Comparison of ENCODE assay signal across 24 cellular contexts in the genomic region with DNA sequence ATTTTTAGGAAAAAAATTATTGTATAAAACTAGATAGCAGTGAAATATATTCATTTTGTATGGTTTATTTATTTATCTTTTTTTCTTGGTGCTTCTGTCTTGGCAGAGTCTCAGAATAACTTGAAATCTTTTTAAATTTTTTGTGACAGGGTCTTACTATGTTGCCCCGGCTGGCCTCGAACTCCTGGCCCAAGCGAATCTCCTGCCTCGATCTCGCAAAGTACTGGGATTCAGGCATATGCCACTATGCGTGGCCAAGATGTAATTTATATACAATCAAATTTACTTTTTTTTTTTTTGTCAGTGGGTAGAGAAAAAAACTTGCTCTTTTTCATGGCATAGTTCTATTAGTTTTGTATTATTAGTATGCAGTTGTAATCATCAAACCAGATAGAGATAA. TPM values are rescaled to one million over a fixed set of nuclear protein-coding genes. Genes with fewer than 3 reads are reported as not detected.
A peak's percentile ranks its signal among the peaks of the same experiment; 100 is the strongest.
DNase-seq lines count a peak whose midpoint lies in the region; ATAC-seq, FAIRE-seq and TF ChIP-seq lines count a peak whose summit lies in the region.
"Had no signal": no experiment of that assay in that cellular context is flagged by ENCODE, and none has a peak within 500 bp of the region (broad histone marks: within the 10 kb centered on the region; RNA-seq: fewer than 3 reads in every experiment).

No MANE protein-coding gene starts in this region.

- no peak for TF ChIP-seq EP300 in HepG2 (IDR thresholded peaks at IDR 0.05; ENCODE audit: low read depth in 2 of 2, low read length in 2 of 2)
- no peak for TF ChIP-seq EP300 in HepG2 (CRISPR knock-in tag; IDR thresholded peaks at IDR 0.05; ENCODE audit: borderline replicate concordance)

- BruUV-seq in HepG2 (replicated peaks; lab: Mats Ljungman, UMichigan): no TSS peak

- H3K4me2 ChIP-seq in HepG2 (ENCODE audit: low read depth, low read length): no peak overlapping the region
- H3K4me2 ChIP-seq: BLaER1, GM23338 had no signal

- TF ChIP-seq POLR2A in HepG2 (IDR thresholded peaks at IDR 0.05; ENCODE audit: insufficient read depth in 1 of 2, low read depth in 2 of 2, low read length in 2 of 2) (no peak), right lobe of liver (IDR thresholded peaks at IDR 0.05) (no peak)

- no peak for ATAC-seq in HepG2
- no peak for ATAC-seq in right lobe of liver
- ATAC-seq in WTC11: no peak
- ATAC-seq in HG03571 (IDR thresholded peaks at IDR 0.05; ENCODE audit: unreplicated experiment): no peak
- ATAC-seq in GM19351 (IDR thresholded peaks at IDR 0.05; ENCODE audit: unreplicated experiment): no peak
- no peak for ATAC-seq in HG02623 (IDR thresholded peaks at IDR 0.05; ENCODE audit: unreplicated experiment)
- ATAC-seq: CD8-positive, alpha-beta T cell; GM23338; HCT116 had no signal

- H3K27ac Mint-ChIP-seq in WTC11 (no peak overlapping the region), mesothelial cell of epicardium (peak overlapping the region; percentile 59)
- H3K27ac Mint-ChIP-seq: B cell; CD4-positive, CD25-positive, alpha-beta regulatory T cell; CD8-positive, alpha-beta T cell; GM23338; H9; HFFc6 had no signal

- in situ Hi-C loops in HepG2 (cut with HindIII; ENCODE audit: extremely low pct_ligation_motif_present, low pct_unique_long_range_greater_than_20kb): no loop called here

- no peak overlapping the region for H3K4me3 Mint-ChIP-seq in WTC11
- H3K4me3 Mint-ChIP-seq in mesothelial cell of epicardium: no peak overlapping the region
- H3K4me3 Mint-ChIP-seq: B cell; CD4-positive, CD25-positive, alpha-beta regulatory T cell; CD8-positive, alpha-beta T cell; GM23338; H9; HFFc6 had no signal

- H3K4me1 Mint-ChIP-seq in WTC11 (peaks cover 6% of the 10 kb centered on the region), mesothelial cell of epicardium (peaks cover 25% of the 10 kb centered on the region)

- no peaks in the 10 kb centered on the region for H3K27me3 ChIP-seq in HepG2 (ENCODE audit: control insufficient read depth in 1 of 2, insufficient read depth in 2 of 2, low read length in 2 of 2)
- H3K27me3 ChIP-seq in right lobe of liver: no peaks in the 10 kb centered on the region
- H3K27me3 ChIP-seq: BLaER1 had no signal

- 98% methylated on average over 6 of the region's 6 CpGs for WGBS in HepG2 (ENCODE audit: low lambda C conversion rate)
- 87% methylated on average over 5 of the region's 6 CpGs for WGBS in right lobe of liver (ENCODE audit: insufficient coverage, low coverage, low lambda C conversion rate, missing lambda C conversion rate)

- TF ChIP-seq RAD21 in HepG2 (CRISPR knock-in tag; IDR thresholded peaks at IDR 0.05): no peak

- H3K9ac ChIP-seq in HepG2 (ENCODE audit: insufficient read depth, low read depth, low read length): no peak overlapping the region
- H3K9ac ChIP-seq: BLaER1 had no signal

- H3K9me3 ChIP-seq in HepG2 (ENCODE audit: low read length) (no peaks in the 10 kb centered on the region), right lobe of liver (no peaks in the 10 kb centered on the region)
- H3K9me3 ChIP-seq: Caco-2 had no signal

- no peaks in the 10 kb centered on the region for H4K20me1 ChIP-seq in HepG2 (ENCODE audit: insufficient read depth, low read length)

- H3K79me2 ChIP-seq in HepG2 (ENCODE audit: insufficient read depth, low read length): peaks cover 73% of the 10 kb centered on the region

- H2AFZ ChIP-seq in HepG2 (ENCODE audit: low read length): no peak overlapping the region
- H2AFZ ChIP-seq: GM23338 had no signal

- H3K27me3 Mint-ChIP-seq in WTC11 (ENCODE audit: low read depth) (no peaks in the 10 kb centered on the region), mesothelial cell of epicardium (ENCODE audit: low read depth) (no peaks in the 10 kb centered on the region)
- H3K27me3 Mint-ChIP-seq: B cell; CD4-positive, CD25-positive, alpha-beta regulatory T cell had no signal

- CTCF ChIA-PET in HepG2 (lab: Yijun Ruan, JAX; ENCODE audit: low intra/inter-chr PET ratio, low total read pairs): no interaction called here
- CTCF ChIA-PET in WTC11 (lab: Charles Lee): interaction anchor here (1.1 kb wide), 1 partner anchor 46 kb away, joined by 4 read pairs; no protein-coding TSS in a partner anchor

- no peak for DNase-seq in HepG2 (ENCODE audit: low spot score)
- DNase-seq in right lobe of liver: no peak
- no peak for DNase-seq in WTC11 (ENCODE audit: low spot score)
- no peak for DNase-seq in mesothelial cell of epicardium (ENCODE audit: low spot score in 2 of 2, unreplicated experiment in 2 of 2)
- DNase-seq in SIG-M5 (lab: John Stamatoyannopoulos, UW): no peak
- DNase-seq: CD4-positive, CD25-positive, alpha-beta regulatory T cell; CD8-positive, alpha-beta T cell; DMS153; DND-41; H9; HFFc6 had no signal

- H3K4me1 ChIP-seq in HepG2 (ENCODE audit: insufficient read depth, low read length): peaks cover 10% of the 10 kb centered on the region
- H3K4me1 ChIP-seq in right lobe of liver: no peaks in the 10 kb centered on the region
- H3K4me1 ChIP-seq: BLaER1, Caco-2 had no signal

- POLR2A ChIA-PET in HepG2 (lab: Yijun Ruan, JAX) (interaction anchor here (1.5 kb wide), 1 partner anchor 14 kb away, joined by 3 read pairs; a partner anchor contains a TSS), WTC11 (lab: Charles Lee) (no interaction called here)

- H3K36me3 ChIP-seq in HepG2 (replicated peaks in 1 of 2; ENCODE audit: control insufficient read depth in 1 of 2, insufficient read depth in 2 of 2, low read length in 2 of 2) (peaks cover 1 to 11% of the 10 kb centered on the region in 2 experiments; a peak in 2 of 5 replicates), right lobe of liver (no peaks in the 10 kb centered on the region)

- H3K27ac ChIP-seq in HepG2 (ENCODE audit: extremely low read length, insufficient read depth, low read length): no peak overlapping the region
- H3K27ac ChIP-seq in right lobe of liver: no peak overlapping the region
- H3K27ac ChIP-seq: 22Rv1, BLaER1, C4-2B had no signal

- no peak overlapping the region for H3K4me3 ChIP-seq in HepG2 (replicated peaks in 1 of 3; ENCODE audit: insufficient read depth in 1 of 3, low read depth in 2 of 3, low read length in 3 of 3)
- no peak overlapping the region for H3K4me3 ChIP-seq in right lobe of liver
- H3K4me3 ChIP-seq: BLaER1, GM23338 had no signal

- TF ChIP-seq CTCF in HepG2 (CRISPR knock-in tag; IDR thresholded peaks at IDR 0.05) (no peak), right lobe of liver (IDR thresholded peaks at IDR 0.05) (no peak), WTC11 (IDR thresholded peaks at IDR 0.05) (no peak), mesothelial cell of epicardium (IDR thresholded peaks at IDR 0.05; ENCODE audit: unreplicated experiment) (no peak)

- H3K36me3 Mint-ChIP-seq in WTC11 (peaks cover 3% of the 10 kb centered on the region; the same call in 1 of the 2 replicates), mesothelial cell of epicardium (peaks cover 6% of the 10 kb centered on the region)

- peaks cover 4% of the 10 kb centered on the region for H3K9me3 Mint-ChIP-seq in WTC11
- H3K9me3 Mint-ChIP-seq in mesothelial cell of epicardium: peaks cover 4% of the 10 kb centered on the region
- H3K9me3 Mint-ChIP-seq: CD8-positive, alpha-beta T cell; GM23338; H9; HFFc6 had no signal

- intact Hi-C loops in HepG2 (cut with micrococcal nuclease; ENCODE audit: unreplicated experiment): no loop called here
- intact Hi-C loops in right lobe of liver (cut with DNase I): no loop called here

- no peak for FAIRE-seq in HepG2 (lab: Jason Lieb, UNC)
- FAIRE-seq: A204.1, G401.6, GM12892 had no signal

TF ChIP-seq in HepG2, 621 proteins besides CTCF, POLR2A, EP300 and RAD21:
- peak; percentile 77 for TF ChIP-seq ZNF121 (CRISPR knock-in tag; IDR thresholded peaks at IDR 0.05)
- no peak for TF ChIP-seq KDM5A (IDR thresholded peaks at IDR 0.05; ENCODE audit: borderline replicate concordance, low read length)

TF ChIP-seq in WTC11, 78 proteins besides CTCF, POLR2A, EP300 and RAD21 (continues in another document):
- TF ChIP-seq ZNF317 (CRISPR knock-in tag; IDR thresholded peaks at IDR 0.05; ENCODE audit: borderline replicate concordance, low read depth) (no peak), NFE2L1 (CRISPR knock-in tag; IDR thresholded peaks at IDR 0.05) (no peak)

RNA-seq across cellular contexts. Expression of a gene that starts 13.7 kb away (rescaled TPM):
- total RNA-seq in HepG2 (2016; rRNA removed; fragmentation: Illumina TruSeq; extraction: Trizol) (6.3 and 7.3 TPM in 2 replicates), right lobe of liver (1 to 10 TPM; 4.5 to 7.3 (median 5.6) TPM), WTC11 (2021) (22.1 to 23.8 TPM (median 23.5 TPM) in 3 replicates), mesothelial cell of epicardium (39.7 to 47.2 TPM (median 46.1 TPM) in 3 replicates)
- 25.1 and 25.7 TPM in 2 replicates for total RNA-seq in HepG2 (2016; cell fraction: cytosol; rRNA removed; fragmentation: Illumina TruSeq; extraction: Trizol; ENCODE audit: low read depth)
- total RNA-seq in HepG2 (2016; cell fraction: insoluble cytoplasmic fraction; rRNA removed; fragmentation: Illumina TruSeq; extraction: Trizol): 6.0 and 6.8 TPM in 2 replicates
- 9.8 and 12.2 TPM in 2 replicates for total RNA-seq in HepG2 (2016; cell fraction: membrane; rRNA removed; fragmentation: Illumina TruSeq; extraction: Trizol)
- 7.8 and 8.4 TPM in 2 replicates for total RNA-seq in HepG2 (2016; cell fraction: nucleus; rRNA removed; fragmentation: Illumina TruSeq; extraction: Trizol)
- 20.8 and 21.2 TPM in 2 replicates for polyA plus RNA-seq in HepG2 (2011; rRNA removed)
- 13.2 and 14.1 TPM in 2 replicates for polyA plus RNA-seq in HepG2 (2011; cell fraction: cytosol; rRNA removed)
- 31.7 and 33.2 TPM in 2 replicates for polyA plus RNA-seq in HepG2 (2011; cell fraction: nucleus; rRNA removed)
- 10.5 and 11.1 TPM in 2 replicates for polyA plus RNA-seq in HepG2 (2012)
- polyA plus RNA-seq in HepG2 (2016; cell fraction: cytosol; fragmentation: Illumina TruSeq; extraction: Trizol; ENCODE audit: low read depth): 1.3 and 2.1 TPM in 2 replicates
- polyA plus RNA-seq in HepG2 (2016; cell fraction: insoluble cytoplasmic fraction; fragmentation: Illumina TruSeq; extraction: Trizol; ENCODE audit: low read depth): 8.7 and 11.6 TPM in 2 replicates
- polyA plus RNA-seq in HepG2 (2016; cell fraction: membrane; fragmentation: Illumina TruSeq; extraction: Trizol; ENCODE audit: low read depth): 4.1 and 4.7 TPM in 2 replicates
- 20.8 and 24.2 TPM in 2 replicates for polyA plus RNA-seq in HepG2 (2016; cell fraction: nucleus; fragmentation: Illumina TruSeq; extraction: Trizol; ENCODE audit: insufficient read depth, low read depth)
- polyA minus RNA-seq in HepG2 (2011; rRNA and poly(A)+ RNA removed; ENCODE audit: low replicate concordance): 20.8 and 48.6 TPM in 2 replicates
- 24.4 TPM in 2 replicates for polyA minus RNA-seq in HepG2 (2011; cell fraction: cytosol; rRNA and poly(A)+ RNA removed)
- polyA minus RNA-seq in HepG2 (2011; cell fraction: nucleus; rRNA and poly(A)+ RNA removed): 17.0 and 21.1 TPM in 2 replicates
